In genomic region chr14:60093606-60094005, GRCh38 we compare ENCODE assay signal across 7 cellular contexts. TPM values are rescaled to one million over a fixed set of nuclear protein-coding genes. Genes with fewer than 3 reads are reported as not detected.
A peak's percentile ranks its signal among the peaks of the same experiment; 100 is the strongest.
DNase-seq lines count a peak whose midpoint lies in the region; ATAC-seq and TF ChIP-seq lines count a peak whose summit lies in the region.

No MANE protein-coding gene starts in this region.

- H3K4me3 ChIP-seq in GM23338 (peak overlapping the region; percentile 73), OCI-LY7 (ENCODE audit: low read depth, low read length, poor library complexity, severe bottlenecking) (peak overlapping the region; percentile 82), sigmoid colon (peak overlapping the region in 3 of 4 donors; percentile 58 to 65 (median 63))

- CTCF ChIA-PET in OCI-LY7 (lab: Charles Lee; ENCODE audit: unreplicated experiment): no interaction called here

- POLR2A ChIA-PET in OCI-LY7 (lab: Charles Lee): interaction anchor here (0.6 to 5.0 kb wide), 7 partner anchors 8 to 97 kb away, joined by 3 to 26 read pairs (median 4); partner anchors contain the start of gene DHRS7

- peaks cover 2% of the 10 kb centered on the region for H3K27me3 Mint-ChIP-seq in GM23338 (ENCODE audit: insufficient read depth, low read depth, poor library complexity)
- peaks cover 8% of the 10 kb centered on the region for H3K27me3 Mint-ChIP-seq in endothelial cell (ENCODE audit: unreplicated experiment)

- H3K4me2 ChIP-seq in GM23338 (peak overlapping the region; percentile 81), OCI-LY7 (ENCODE audit: low read length) (peak overlapping the region; percentile 94)

- DNase-seq in GM23338 (ENCODE audit: low spot score) (no peak), OCI-LY7 (ENCODE audit: low spot score) (no peak), endothelial cell (ENCODE audit: low spot score) (no peak), sigmoid colon (no peak), NOMO-1 (lab: John Stamatoyannopoulos, UW; ENCODE audit: unreplicated experiment in 2 of 2) (no peak), dedifferentiated amniotic fluid mesenchymal stem cell (ENCODE audit: extremely low spot score) (no peak)

- peaks cover 26% of the 10 kb centered on the region for H3K4me1 ChIP-seq in GM23338 (ENCODE audit: insufficient read depth)
- H3K4me1 ChIP-seq in OCI-LY7 (ENCODE audit: insufficient read depth, low read length, poor library complexity, severe bottlenecking): peaks cover 33% of the 10 kb centered on the region
- peaks cover 0 to 32% (median 25%) of the 10 kb centered on the region in 4 donors for H3K4me1 ChIP-seq in sigmoid colon

- H3K9me2 ChIP-seq in GM23338 (ENCODE audit: insufficient read depth) (no peaks in the 10 kb centered on the region), OCI-LY7 (ENCODE audit: insufficient read depth, low read length) (no peaks in the 10 kb centered on the region)

- TF ChIP-seq EP300 in sigmoid colon (IDR thresholded peaks at IDR 0.05): no peak

- intact Hi-C loops in OCI-LY7 (cut with micrococcal nuclease; ENCODE audit: unreplicated experiment) (loop anchor here (5.0 kb wide), 4 partner anchors 109 to 254 kb away; no protein-coding TSS in a partner anchor), sigmoid colon (cut with DNase I) (loop anchor here (1.0 kb wide), 1 partner anchor 71 kb away; no protein-coding TSS in a partner anchor)

- peaks cover 60% of the 10 kb centered on the region for H3K79me2 ChIP-seq in GM23338 (replicated peaks; ENCODE audit: insufficient read depth)
- peaks cover 59% of the 10 kb centered on the region for H3K79me2 ChIP-seq in OCI-LY7 (ENCODE audit: insufficient read depth, low read depth, low read length)

- H3K27ac Mint-ChIP-seq in GM23338 (no peak overlapping the region), endothelial cell (ENCODE audit: unreplicated experiment) (peak overlapping the region; percentile 99)

- H3K9me3 ChIP-seq in OCI-LY7 (ENCODE audit: low read length) (no peaks in the 10 kb centered on the region), sigmoid colon (no peaks in the 10 kb centered on the region)

- no peak overlapping the region for H2AFZ ChIP-seq in GM23338
- no peak overlapping the region for H2AFZ ChIP-seq in OCI-LY7 (ENCODE audit: low read length)

- BruUV-seq in OCI-LY7 (replicated peaks; lab: Mats Ljungman, UMichigan): no TSS peak

- H3K4me3 Mint-ChIP-seq in GM23338: peak overlapping the region; percentile 92
- peak overlapping the region; percentile 100 for H3K4me3 Mint-ChIP-seq in endothelial cell (ENCODE audit: unreplicated experiment)

- H3K36me3 Mint-ChIP-seq in GM23338 (ENCODE audit: low read depth): peaks cover 18% of the 10 kb centered on the region
- peaks cover 17% of the 10 kb centered on the region for H3K36me3 Mint-ChIP-seq in endothelial cell (ENCODE audit: low read depth, unreplicated experiment)

- TF ChIP-seq CTCF in GM23338 (conservative IDR thresholded peaks at IDR 0.05; ENCODE audit: low read depth in 2 of 2): no peak
- no peak for TF ChIP-seq CTCF in OCI-LY7 (conservative IDR thresholded peaks at IDR 0.05; ENCODE audit: low read length)
- TF ChIP-seq CTCF in endothelial cell (IDR thresholded peaks at IDR 0.05; ENCODE audit: unreplicated experiment): no peak
- TF ChIP-seq CTCF in sigmoid colon (IDR thresholded peaks at IDR 0.05): no peak

- no peak for ATAC-seq in GM23338
- no peak for ATAC-seq in HG03196 (IDR thresholded peaks at IDR 0.05; ENCODE audit: unreplicated experiment)

- H4K20me1 ChIP-seq in GM23338 (replicated peaks; ENCODE audit: insufficient read depth): 0 out of 2 replicates have a peak, but pooled peaks cover 5% of the 10 kb centered on the region
- H4K20me1 ChIP-seq in OCI-LY7 (ENCODE audit: insufficient read depth, low read length): peaks cover 25% of the 10 kb centered on the region; the same call in 1 of the 2 replicates

- 0 out of 2 replicates have a peak, but pooled peaks cover 6% of the 10 kb centered on the region for H3F3A ChIP-seq in GM23338 (replicated peaks; ENCODE audit: low read depth)

- H3K36me3 ChIP-seq in GM23338 (ENCODE audit: insufficient read depth) (no peaks in the 10 kb centered on the region; the same call in 1 of the 2 replicates), OCI-LY7 (ENCODE audit: insufficient read depth, low read length) (peaks cover 29% of the 10 kb centered on the region), sigmoid colon (peaks cover 0 to 3% (median 0%) of the 10 kb centered on the region in 4 donors)

- H3K27ac ChIP-seq in GM23338 (ENCODE audit: low read depth) (no peak overlapping the region), OCI-LY7 (ENCODE audit: low read depth, low read length, poor library complexity, severe bottlenecking) (no peak overlapping the region), sigmoid colon (peak overlapping the region; percentile 94 to 97 (median 95))

- H3K27me3 ChIP-seq in GM23338 (ENCODE audit: insufficient read depth) (no peaks in the 10 kb centered on the region), sigmoid colon (no peaks in the 10 kb centered on the region)

- H3K4me1 Mint-ChIP-seq in GM23338 (peaks cover 33% of the 10 kb centered on the region), endothelial cell (ENCODE audit: unreplicated experiment) (peaks cover 48% of the 10 kb centered on the region)

- no peak for TF ChIP-seq POLR2A in sigmoid colon (IDR thresholded peaks at IDR 0.05)

- H3K9me3 Mint-ChIP-seq in GM23338 (no peaks in the 10 kb centered on the region), endothelial cell (ENCODE audit: unreplicated experiment) (no peaks in the 10 kb centered on the region)

TF ChIP-seq in GM23338, 12 proteins besides CTCF, POLR2A, EP300 and RAD21:
- no peak for TF ChIP-seq STAT1 (IDR thresholded peaks at IDR 0.05; ENCODE audit: unreplicated experiment)
- no peak for TF ChIP-seq POLR2AphosphoS5 (IDR thresholded peaks at IDR 0.05; ENCODE audit: low read depth)
- no peak for TF ChIP-seq ZNF114 (CRISPR knock-in tag; IDR thresholded peaks at IDR 0.05)
- TF ChIP-seq EZH2phosphoT487 (IDR thresholded peaks at IDR 0.05; ENCODE audit: unreplicated experiment): no peak
- no peak for TF ChIP-seq JUNB (IDR thresholded peaks at IDR 0.05; ENCODE audit: unreplicated experiment)
- TF ChIP-seq EZH2 (IDR thresholded peaks at IDR 0.05; ENCODE audit: low read depth, unreplicated experiment): no peak
- TF ChIP-seq REST (IDR thresholded peaks at IDR 0.05; ENCODE audit: unreplicated experiment): no peak
TF ChIP-seq in GM23338: peak in this region for 0.

RNA-seq across cellular contexts. Expression of gene PCNX4, which starts 1.9 kb away (rescaled TPM):
- 77.5 and 99.9 TPM in 2 replicates for total RNA-seq in GM23338 (2014; rRNA removed; shearing (Covaris generic))
- polyA plus RNA-seq in GM23338 (2016; fragmentation: Nextera tagmentation; extraction: Ambion mirVana) (20.8 and 22.9 TPM in 2 replicates), sigmoid colon (10 to 100 TPM in 1 of 3 donors, 1 to 10 TPM in 2; 3.7 to 10.2 (median 9.9) TPM)
- 47.0 and 49.1 TPM in 2 replicates for total RNA-seq in OCI-LY7 (2014; rRNA removed; shearing (Covaris generic))
- total RNA-seq in OCI-LY7 (2022) (54.4 and 64.2 TPM in 2 replicates), endothelial cell (ENCODE audit: unreplicated experiment) (68.7 TPM), sigmoid colon (10 to 100 TPM; 43.8 to 55.9 (median 44.3) TPM)

Comparison
In these comparisons a context has a peak if more than half of its experiments do, and no peak if none do; other contexts are left out.
1. H3K27ac ChIP-seq: peak in sigmoid colon (4 of 4); none in GM23338 (single experiment) and OCI-LY7 (single experiment).
2. Peak in every context shown above with its lines, with median percentiles within 50 percentile points of each other: H3K4me3 ChIP-seq.